In genomic region chr6:465531-466348, GRCh38 we compare ENCODE assay signal across 25 cellular contexts.
DNase-seq lines count a peak whose midpoint lies in the region; ATAC-seq and TF ChIP-seq lines count a peak whose summit lies in the region.
"Had no signal": no experiment of that assay in that cellular context is flagged by ENCODE, and none has a peak within 500 bp of the region (broad histone marks: within the 10 kb centered on the region; RNA-seq: fewer than 3 reads in every experiment).

No MANE protein-coding gene starts in this region.

- H3K4me1 Mint-ChIP-seq in activated CD8-positive, alpha-beta T cell treated with anti-CD3 and anti-CD28 coated beads, Interleukin-2, amount 10 ng/mL, durations not matched to agents 7 days and 5 days (ENCODE audit: low read depth) = peaks cover 18% of the 10 kb centered on the region
- peaks cover 20% of the 10 kb centered on the region for H3K4me1 Mint-ChIP-seq in activated CD8-positive, alpha-beta T cell treated with anti-CD3 and anti-CD28 coated beads for 36 hours (ENCODE audit: low read depth)
- H3K4me1 Mint-ChIP-seq in stimulated activated naive CD8-positive, alpha-beta T cell treated with anti-CD3 and anti-CD28 coated beads, Interleukin-15, Interleukin-2, amounts not matched to agents 100 ng/mL and 50 ng/mL, for 24 hours (ENCODE audit: low read depth) = peaks cover 32% of the 10 kb centered on the region
- peaks cover 28% of the 10 kb centered on the region for H3K4me1 Mint-ChIP-seq in activated T-helper 17 cell treated with anti-CD3 and anti-CD28 coated beads, Interleukin-2, amount 50 U/mL, for 72 hours
- H3K4me1 Mint-ChIP-seq: GM23338, neural crest cell had no signal

- H3K9me3 Mint-ChIP-seq in activated CD8-positive, alpha-beta T cell treated with anti-CD3 and anti-CD28 coated beads, Interleukin-2, amount 10 ng/mL, durations not matched to agents 7 days and 5 days (ENCODE audit: insufficient read depth) = no peaks in the 10 kb centered on the region
- H3K9me3 Mint-ChIP-seq in activated CD8-positive, alpha-beta T cell treated with anti-CD3 and anti-CD28 coated beads for 36 hours = no peaks in the 10 kb centered on the region
- no peaks in the 10 kb centered on the region for H3K9me3 Mint-ChIP-seq in stimulated activated naive CD8-positive, alpha-beta T cell treated with anti-CD3 and anti-CD28 coated beads, Interleukin-15, Interleukin-2, amounts not matched to agents 100 ng/mL and 50 ng/mL, for 24 hours
- no peaks in the 10 kb centered on the region for H3K9me3 Mint-ChIP-seq in activated T-helper 17 cell treated with anti-CD3 and anti-CD28 coated beads, Interleukin-2, amount 50 U/mL, for 72 hours
- H3K9me3 Mint-ChIP-seq: activated CD4-positive, alpha-beta T cell treated with anti-CD3 and anti-CD28 coated beads, Interleukin-2, amount 10 ng/mL, durations not matched to agents 7 days and 5 days; effector memory CD8-positive, alpha-beta T cell; neural crest cell had no signal

- CTCF ChIA-PET in activated CD8-positive, alpha-beta T cell treated with anti-CD3 and anti-CD28 coated beads, Interleukin-2, amount 10 ng/mL, durations not matched to agents 7 days and 5 days (lab: Charles Lee) = interaction anchor here (2.2 kb wide), 1 partner anchor 9 kb away, joined by 9 read pairs; no protein-coding TSS in a partner anchor
- CTCF ChIA-PET in activated CD8-positive, alpha-beta T cell treated with anti-CD3 and anti-CD28 coated beads for 36 hours (lab: Charles Lee) = interaction anchor here (0.8 to 1.0 kb wide), 2 partner anchors 10 to 15 kb away, joined by 3 read pairs; no protein-coding TSS in a partner anchor

- POLR2A ChIA-PET in activated CD8-positive, alpha-beta T cell treated with anti-CD3 and anti-CD28 coated beads, Interleukin-2, amount 10 ng/mL, durations not matched to agents 7 days and 5 days (lab: Charles Lee) = interaction anchor here (1.3 to 1.8 kb wide), 2 partner anchors 9 to 11 kb away, joined by 3 to 4 read pairs; no protein-coding TSS in a partner anchor
- POLR2A ChIA-PET in activated CD8-positive, alpha-beta T cell treated with anti-CD3 and anti-CD28 coated beads for 36 hours (lab: Charles Lee) = interaction anchor here (0.6 to 1.2 kb wide), 4 partner anchors 10 to 209 kb away, joined by 3 to 4 read pairs (median 4); no protein-coding TSS in a partner anchor

- intact Hi-C loops in activated CD8-positive, alpha-beta T cell treated with anti-CD3 and anti-CD28 coated beads for 36 hours (cut with micrococcal nuclease) = no loop called here

- no peaks in the 10 kb centered on the region for H3K36me3 Mint-ChIP-seq in activated CD8-positive, alpha-beta T cell treated with anti-CD3 and anti-CD28 coated beads, Interleukin-2, amount 10 ng/mL, durations not matched to agents 7 days and 5 days (ENCODE audit: low read depth)
- H3K36me3 Mint-ChIP-seq in activated CD8-positive, alpha-beta T cell treated with anti-CD3 and anti-CD28 coated beads for 36 hours (ENCODE audit: low read depth) = no peaks in the 10 kb centered on the region
- H3K36me3 Mint-ChIP-seq in stimulated activated naive CD8-positive, alpha-beta T cell treated with anti-CD3 and anti-CD28 coated beads, Interleukin-15, Interleukin-2, amounts not matched to agents 100 ng/mL and 50 ng/mL, for 24 hours (ENCODE audit: low read depth) = no peaks in the 10 kb centered on the region
- H3K36me3 Mint-ChIP-seq in activated T-helper 17 cell treated with anti-CD3 and anti-CD28 coated beads, Interleukin-2, amount 50 U/mL, for 72 hours (ENCODE audit: low read depth) = no peaks in the 10 kb centered on the region
- H3K36me3 Mint-ChIP-seq: CD4-positive, alpha-beta memory T cell had no signal

- DNase-seq in activated CD8-positive, alpha-beta T cell treated with anti-CD3 and anti-CD28 coated beads, Interleukin-2, amount 10 ng/mL, durations not matched to agents 7 days and 5 days = peak; percentile 19
- DNase-seq in activated CD8-positive, alpha-beta T cell treated with anti-CD3 and anti-CD28 coated beads for 36 hours = no peak
- DNase-seq in stimulated activated naive CD8-positive, alpha-beta T cell treated with anti-CD3 and anti-CD28 coated beads, Interleukin-15, Interleukin-2, amounts not matched to agents 100 U/mL and 50 U/mL, for 24 hours = no peak
- DNase-seq in NCI-H2029 treated with DMSO at 0.1 percent for 48 hours (lab: John Stamatoyannopoulos, UW) (no peak), SHP77 treated with DMSO at 0.1 percent for 48 hours (lab: John Stamatoyannopoulos, UW) (no peak)
- DNase-seq: ACHN; activated CD4-positive, alpha-beta T cell treated with anti-CD3 and anti-CD28 coated beads, Interleukin-2, amount 10 ng/mL, durations not matched to agents 7 days and 5 days; CD4-positive, alpha-beta memory T cell; central memory CD4-positive, alpha-beta T cell; effector memory CD8-positive, alpha-beta T cell; EL; NCI-H1092 treated with DMSO at 0.1 percent for 48 hours; NCI-H187 treated with DMSO at 0.1 percent for 48 hours; NCI-H526 treated with DMSO at 0.1 percent for 48 hours; pancreas; SIG-M5; small intestine; T1000; thyroid gland; uterus had no signal

- H3K4me3 Mint-ChIP-seq in activated CD8-positive, alpha-beta T cell treated with anti-CD3 and anti-CD28 coated beads, Interleukin-2, amount 10 ng/mL, durations not matched to agents 7 days and 5 days = no peak overlapping the region
- H3K4me3 Mint-ChIP-seq in activated CD8-positive, alpha-beta T cell treated with anti-CD3 and anti-CD28 coated beads for 36 hours = no peak overlapping the region
- no peak overlapping the region for H3K4me3 Mint-ChIP-seq in stimulated activated naive CD8-positive, alpha-beta T cell treated with anti-CD3 and anti-CD28 coated beads, Interleukin-15, Interleukin-2, amounts not matched to agents 100 ng/mL and 50 ng/mL, for 24 hours
- H3K4me3 Mint-ChIP-seq in activated T-helper 17 cell treated with anti-CD3 and anti-CD28 coated beads, Interleukin-2, amount 50 U/mL, for 72 hours = peak overlapping the region; percentile 73
- H3K4me3 Mint-ChIP-seq: activated CD4-positive, alpha-beta T cell treated with anti-CD3 and anti-CD28 coated beads, Interleukin-2, amount 10 ng/mL, durations not matched to agents 7 days and 5 days; B cell; GM23338; neural crest cell had no signal

- H3K27ac Mint-ChIP-seq in activated CD8-positive, alpha-beta T cell treated with anti-CD3 and anti-CD28 coated beads, Interleukin-2, amount 10 ng/mL, durations not matched to agents 7 days and 5 days = no peak overlapping the region
- no peak overlapping the region for H3K27ac Mint-ChIP-seq in activated CD8-positive, alpha-beta T cell treated with anti-CD3 and anti-CD28 coated beads for 36 hours
- peak overlapping the region; percentile 15 for H3K27ac Mint-ChIP-seq in stimulated activated naive CD8-positive, alpha-beta T cell treated with anti-CD3 and anti-CD28 coated beads, Interleukin-15, Interleukin-2, amounts not matched to agents 100 ng/mL and 50 ng/mL, for 24 hours
- H3K27ac Mint-ChIP-seq in activated T-helper 17 cell treated with anti-CD3 and anti-CD28 coated beads, Interleukin-2, amount 50 U/mL, for 72 hours = peak overlapping the region; percentile 80
- H3K27ac Mint-ChIP-seq: activated CD4-positive, alpha-beta T cell treated with anti-CD3 and anti-CD28 coated beads, Interleukin-2, amount 10 ng/mL, durations not matched to agents 7 days and 5 days; B cell; GM23338 had no signal

- no peak for ATAC-seq in activated CD8-positive, alpha-beta T cell treated with anti-CD3 and anti-CD28 coated beads, Interleukin-2, amount 10 ng/mL, durations not matched to agents 7 days and 5 days
- no peak for ATAC-seq in activated CD8-positive, alpha-beta T cell treated with anti-CD3 and anti-CD28 coated beads for 36 hours
- no peak for ATAC-seq in stimulated activated naive CD8-positive, alpha-beta T cell treated with anti-CD3 and anti-CD28 coated beads, Interleukin-15, Interleukin-2, amounts not matched to agents 100 U/mL and 50 U/mL, for 24 hours
- no peak for ATAC-seq in activated T-helper 17 cell treated with anti-CD3 and anti-CD28 coated beads, Interleukin-2, amount 50 U/mL, for 72 hours (replicated peaks)
- ATAC-seq: effector memory CD8-positive, alpha-beta T cell; GM23338; pancreas had no signal

- no peak for TF ChIP-seq CTCF in activated CD8-positive, alpha-beta T cell treated with anti-CD3 and anti-CD28 coated beads for 36 hours (IDR thresholded peaks at IDR 0.05)

- H3K27me3 Mint-ChIP-seq in activated CD8-positive, alpha-beta T cell treated with anti-CD3 and anti-CD28 coated beads, Interleukin-2, amount 10 ng/mL, durations not matched to agents 7 days and 5 days (ENCODE audit: low read depth) = peaks cover 7% of the 10 kb centered on the region
- peaks cover 6% of the 10 kb centered on the region for H3K27me3 Mint-ChIP-seq in activated CD8-positive, alpha-beta T cell treated with anti-CD3 and anti-CD28 coated beads for 36 hours
- H3K27me3 Mint-ChIP-seq in stimulated activated naive CD8-positive, alpha-beta T cell treated with anti-CD3 and anti-CD28 coated beads, Interleukin-15, Interleukin-2, amounts not matched to agents 100 ng/mL and 50 ng/mL, for 24 hours = peaks cover 20% of the 10 kb centered on the region
- H3K27me3 Mint-ChIP-seq in activated T-helper 17 cell treated with anti-CD3 and anti-CD28 coated beads, Interleukin-2, amount 50 U/mL, for 72 hours = peaks cover 30% of the 10 kb centered on the region

Comparison
In these comparisons a context has a peak if more than half of its experiments do, and no peak if none do; other contexts are left out.
1. H3K27ac Mint-ChIP-seq: peak in stimulated activated naive CD8-positive, alpha-beta T cell treated with anti-CD3 and anti-CD28 coated beads, Interleukin-15, Interleukin-2, amounts not matched to agents 100 ng/mL and 50 ng/mL, for 24 hours (single experiment) and activated T-helper 17 cell treated with anti-CD3 and anti-CD28 coated beads, Interleukin-2, amount 50 U/mL, for 72 hours (single experiment); none in activated CD8-positive, alpha-beta T cell treated with anti-CD3 and anti-CD28 coated beads, Interleukin-2, amount 10 ng/mL, durations not matched to agents 7 days and 5 days (single experiment) and activated CD8-positive, alpha-beta T cell treated with anti-CD3 and anti-CD28 coated beads for 36 hours (single experiment).